In the genomic region with DNA sequence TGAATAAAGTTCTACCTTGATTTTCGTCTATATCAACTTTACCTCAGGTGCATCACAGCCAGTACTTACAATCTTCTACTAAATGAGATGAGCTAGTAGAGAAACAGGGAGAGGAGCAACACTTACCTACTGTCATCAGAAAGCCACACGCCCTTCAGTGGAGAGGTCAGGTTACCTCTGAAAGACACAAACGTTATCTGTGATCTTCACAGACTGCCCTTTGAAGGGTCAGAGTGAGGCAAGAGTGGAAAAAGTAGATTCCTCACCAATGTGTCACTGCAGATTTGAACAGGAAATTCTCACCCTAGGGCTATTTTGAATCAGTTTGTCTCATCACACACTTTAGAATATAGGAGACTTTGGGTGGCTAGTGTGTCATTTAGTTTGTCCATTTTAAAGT, we compare ENCODE assay signal across 2 cellular contexts.
A peak's percentile ranks its signal among the peaks of the same experiment; 100 is the strongest.
TF ChIP-seq lines count a peak whose summit lies in the region.
"Not testable (repeated sequence)": the region's sequence is repeated elsewhere in the genome, so short reads cannot be mapped to it uniquely, and the experiment has no call there.

No MANE protein-coding gene starts in this region.

TF ChIP-seq in HCT116, 20 proteins besides CTCF, POLR2A, EP300 and RAD21:
- TF ChIP-seq CEBPB (IDR thresholded peaks at IDR 0.05; ENCODE audit: low read depth) (peak; percentile 69), SP1 (IDR thresholded peaks at IDR 0.05; ENCODE audit: low read depth) (peak; percentile 33; the same call in 1 of the 2 replicates), TCF7L2 (IDR thresholded peaks at IDR 0.05; ENCODE audit: borderline replicate concordance, extremely low read depth, insufficient read depth, insufficient read length) (peak; percentile 51), JUND (IDR thresholded peaks at IDR 0.05) (peak; percentile 51)

TF ChIP-seq in HepG2, 621 proteins besides CTCF, POLR2A, EP300 and RAD21:
- TF ChIP-seq NCOA2 (CRISPR knock-in tag; IDR thresholded peaks at IDR 0.05) (0 out of 2 replicates have a peak, but pooled peaks have one; percentile 15), HMG20A (CRISPR knock-in tag; IDR thresholded peaks at IDR 0.05; ENCODE audit: borderline replicate concordance) (peak; percentile 77; the same call in 1 of the 2 replicates), NR2F1 (CRISPR knock-in tag; IDR thresholded peaks at IDR 0.05) (peak in 1 of 2 experiments; percentile 46; a peak in 1 of 4 replicates), FOXA3 (CRISPR knock-in tag; IDR thresholded peaks at IDR 0.05) (0 out of 2 replicates have a peak, but pooled peaks have one; percentile 27), RXRB (CRISPR knock-in tag; IDR thresholded peaks at IDR 0.05; ENCODE audit: borderline replicate concordance) (peak; percentile 29; the same call in 1 of the 2 replicates), GATAD2A (CRISPR knock-in tag; IDR thresholded peaks at IDR 0.05) (peak; percentile 56), FOSL2 (CRISPR knock-in tag; IDR thresholded peaks at IDR 0.05) (peak; percentile 84), RARA (CRISPR knock-in tag; IDR thresholded peaks at IDR 0.05) (peak; percentile 69), SAP130 (CRISPR knock-in tag; IDR thresholded peaks at IDR 0.05; ENCODE audit: low read depth) (peak; percentile 38; the same call in 1 of the 2 replicates), SIX1 (CRISPR knock-in tag; IDR thresholded peaks at IDR 0.05; ENCODE audit: borderline replicate concordance) (peak; percentile 43; the same call in 1 of the 2 replicates), CEBPG (CRISPR knock-in tag; IDR thresholded peaks at IDR 0.05) (peak; percentile 52), NR2F6 (CRISPR knock-in tag; IDR thresholded peaks at IDR 0.05) (peak; percentile 72)
- TF ChIP-seq, protein P1, sequence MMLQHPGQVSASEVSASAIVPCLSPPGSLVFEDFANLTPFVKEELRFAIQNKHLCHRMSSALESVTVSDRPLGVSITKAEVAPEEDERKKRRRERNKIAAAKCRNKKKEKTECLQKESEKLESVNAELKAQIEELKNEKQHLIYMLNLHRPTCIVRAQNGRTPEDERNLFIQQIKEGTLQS (CRISPR knock-in tag; IDR thresholded peaks at IDR 0.05) = peak; percentile 72
- TF ChIP-seq, protein P2, sequence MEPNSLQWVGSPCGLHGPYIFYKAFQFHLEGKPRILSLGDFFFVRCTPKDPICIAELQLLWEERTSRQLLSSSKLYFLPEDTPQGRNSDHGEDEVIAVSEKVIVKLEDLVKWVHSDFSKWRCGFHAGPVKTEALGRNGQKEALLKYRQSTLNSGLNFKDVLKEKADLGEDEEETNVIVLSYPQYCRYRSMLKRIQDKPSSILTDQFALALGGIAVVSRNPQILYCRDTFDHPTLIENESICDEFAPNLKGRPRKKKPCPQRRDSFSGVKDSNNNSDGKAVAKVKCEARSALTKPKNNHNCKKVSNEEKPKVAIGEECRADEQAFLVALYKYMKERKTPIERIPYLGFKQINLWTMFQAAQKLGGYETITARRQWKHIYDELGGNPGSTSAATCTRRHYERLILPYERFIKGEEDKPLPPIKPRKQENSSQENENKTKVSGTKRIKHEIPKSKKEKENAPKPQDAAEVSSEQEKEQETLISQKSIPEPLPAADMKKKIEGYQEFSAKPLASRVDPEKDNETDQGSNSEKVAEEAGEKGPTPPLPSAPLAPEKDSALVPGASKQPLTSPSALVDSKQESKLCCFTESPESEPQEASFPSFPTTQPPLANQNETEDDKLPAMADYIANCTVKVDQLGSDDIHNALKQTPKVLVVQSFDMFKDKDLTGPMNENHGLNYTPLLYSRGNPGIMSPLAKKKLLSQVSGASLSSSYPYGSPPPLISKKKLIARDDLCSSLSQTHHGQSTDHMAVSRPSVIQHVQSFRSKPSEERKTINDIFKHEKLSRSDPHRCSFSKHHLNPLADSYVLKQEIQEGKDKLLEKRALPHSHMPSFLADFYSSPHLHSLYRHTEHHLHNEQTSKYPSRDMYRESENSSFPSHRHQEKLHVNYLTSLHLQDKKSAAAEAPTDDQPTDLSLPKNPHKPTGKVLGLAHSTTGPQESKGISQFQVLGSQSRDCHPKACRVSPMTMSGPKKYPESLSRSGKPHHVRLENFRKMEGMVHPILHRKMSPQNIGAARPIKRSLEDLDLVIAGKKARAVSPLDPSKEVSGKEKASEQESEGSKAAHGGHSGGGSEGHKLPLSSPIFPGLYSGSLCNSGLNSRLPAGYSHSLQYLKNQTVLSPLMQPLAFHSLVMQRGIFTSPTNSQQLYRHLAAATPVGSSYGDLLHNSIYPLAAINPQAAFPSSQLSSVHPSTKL (CRISPR knock-in tag; IDR thresholded peaks at IDR 0.05) = peak; percentile 58
- not testable (repeated sequence) for TF ChIP-seq NR2F6 (IDR thresholded peaks at IDR 0.05)
